Comparison of ENCODE assay signal across 16 cellular contexts in genomic region chr22:30340911-30341685, GRCh38. TPM values are rescaled to one million over a fixed set of nuclear protein-coding genes. Genes with fewer than 3 reads are reported as not detected.
DNase-seq lines count a peak whose midpoint lies in the region; ATAC-seq and TF ChIP-seq lines count a peak whose summit lies in the region.
"Had no signal": no experiment of that assay in that cellular context is flagged by ENCODE, and none has a peak within 500 bp of the region (broad histone marks: within the 10 kb centered on the region; RNA-seq: fewer than 3 reads in every experiment).

No MANE protein-coding gene starts in this region.

- H3K4me3 ChIP-seq in esophagus muscularis mucosa (no peak overlapping the region), tibial nerve (no peak overlapping the region)
- H3K4me3 ChIP-seq: uterus had no signal

- ATAC-seq in activated T-cell treated with anti-CD3 and anti-CD28 coated beads, Interleukin-2, amount 50 U/mL, for 72 hours (replicated peaks in 1 of 2) = no peak
- ATAC-seq in activated T-cell treated with anti-CD3 and anti-CD28 coated beads, Interleukin-2, amount 50 U/mL, for 4 hours = no peak
- ATAC-seq in HG03135 (IDR thresholded peaks at IDR 0.05; ENCODE audit: unreplicated experiment) = no peak
- ATAC-seq: natural killer cell treated with Interleukin-12 subunit alpha and Interleukin-12 subunit beta and Interleukin-15 and Interleukin-18, amount 100 ng/mL, for 72 hours had no signal

- no peaks in the 10 kb centered on the region for H3K9me3 Mint-ChIP-seq in activated T-cell treated with anti-CD3 and anti-CD28 coated beads, Interleukin-2, amount 50 U/mL, for 72 hours
- H3K9me3 Mint-ChIP-seq in activated T-cell treated with anti-CD3 and anti-CD28 coated beads, Interleukin-2, amount 50 U/mL, for 4 hours = no peaks in the 10 kb centered on the region
- H3K9me3 Mint-ChIP-seq: activated CD4-positive, alpha-beta T cell treated with anti-CD3 and anti-CD28 coated beads, Interleukin-2, amount 10 ng/mL, durations not matched to agents 7 days and 5 days; dendritic cell treated with granulocyte-macrophage colony-stimulating factor and Interleukin-4, amounts not matched to agents 40 ng/mL and 50 ng/mL, for 4 days; natural killer cell treated with Interleukin-12 subunit alpha and Interleukin-12 subunit beta and Interleukin-15 and Interleukin-18, amount 100 ng/mL, for 72 hours; T-helper 1 cell treated with Interleukin-12 subunit alpha and Interleukin-12 subunit beta and Interleukin-4 antibody, amounts not matched to agents 30 μg/mL and 1 μg/mL, for 36 hours had no signal

- H3K27me3 ChIP-seq in esophagus muscularis mucosa (no peaks in the 10 kb centered on the region), tibial nerve (no peaks in the 10 kb centered on the region)
- H3K27me3 ChIP-seq: uterus had no signal

- H3K4me1 Mint-ChIP-seq in activated T-cell treated with anti-CD3 and anti-CD28 coated beads, Interleukin-2, amount 50 U/mL, for 72 hours (ENCODE audit: low read depth) = peaks cover 14% of the 10 kb centered on the region
- H3K4me1 Mint-ChIP-seq in activated T-cell treated with anti-CD3 and anti-CD28 coated beads, Interleukin-2, amount 50 U/mL, for 4 hours (ENCODE audit: low read depth) = peaks cover 14% of the 10 kb centered on the region

- peaks cover 4 to 29% (median 17%) of the 10 kb centered on the region in 4 donors for H3K4me1 ChIP-seq in esophagus muscularis mucosa
- peaks cover 0 to 60% (median 36%) of the 10 kb centered on the region in 4 donors for H3K4me1 ChIP-seq in tibial nerve
- H3K4me1 ChIP-seq: uterus had no signal

- no peaks in the 10 kb centered on the region for H3K27me3 Mint-ChIP-seq in activated T-cell treated with anti-CD3 and anti-CD28 coated beads, Interleukin-2, amount 50 U/mL, for 72 hours (ENCODE audit: low read depth)
- H3K27me3 Mint-ChIP-seq in activated T-cell treated with anti-CD3 and anti-CD28 coated beads, Interleukin-2, amount 50 U/mL, for 4 hours (ENCODE audit: low read depth) = no peaks in the 10 kb centered on the region
- H3K27me3 Mint-ChIP-seq: activated CD4-positive, alpha-beta T cell treated with anti-CD3 and anti-CD28 coated beads, Interleukin-2, amount 10 ng/mL, durations not matched to agents 7 days and 5 days; dendritic cell treated with granulocyte-macrophage colony-stimulating factor and Interleukin-4, amounts not matched to agents 40 ng/mL and 50 ng/mL, for 4 days; natural killer cell treated with Interleukin-12 subunit alpha and Interleukin-12 subunit beta and Interleukin-15 and Interleukin-18, amount 100 ng/mL, for 72 hours had no signal

- H3K36me3 Mint-ChIP-seq in activated T-cell treated with anti-CD3 and anti-CD28 coated beads, Interleukin-2, amount 50 U/mL, for 72 hours (ENCODE audit: insufficient read depth in 2 of 2) = peaks cover 28 to 50% of the 10 kb centered on the region in 2 donors
- H3K36me3 Mint-ChIP-seq in activated T-cell treated with anti-CD3 and anti-CD28 coated beads, Interleukin-2, amount 50 U/mL, for 4 hours (ENCODE audit: insufficient read depth) = peaks cover 54% of the 10 kb centered on the region

- H3K27ac ChIP-seq in esophagus muscularis mucosa (replicated peaks in 1 of 4) (peak overlapping the region; percentile 41 to 68 (median 54)), tibial nerve (peak overlapping the region; percentile 57 to 96 (median 75))
- H3K27ac ChIP-seq: uterus had no signal

- intact Hi-C loops in esophagus muscularis mucosa (cut with DNase I) = no loop called here

- TF ChIP-seq POLR2A in esophagus muscularis mucosa (IDR thresholded peaks at IDR 0.05; ENCODE audit: low read depth) (no peak), tibial nerve (IDR thresholded peaks at IDR 0.05) (no peak)

- H3K27ac Mint-ChIP-seq in activated T-cell treated with anti-CD3 and anti-CD28 coated beads, Interleukin-2, amount 50 U/mL, for 72 hours = peak overlapping the region; percentile 58
- H3K27ac Mint-ChIP-seq: activated CD4-positive, alpha-beta T cell treated with anti-CD3 and anti-CD28 coated beads, Interleukin-2, amount 10 ng/mL, durations not matched to agents 7 days and 5 days; dendritic cell treated with granulocyte-macrophage colony-stimulating factor and Interleukin-4, amounts not matched to agents 40 ng/mL and 50 ng/mL, for 4 days; natural killer cell treated with Interleukin-12 subunit alpha and Interleukin-12 subunit beta and Interleukin-15 and Interleukin-18, amount 100 ng/mL, for 72 hours; T-helper 1 cell treated with Interleukin-12 subunit alpha and Interleukin-12 subunit beta and Interleukin-4 antibody, amounts not matched to agents 30 μg/mL and 1 μg/mL, for 36 hours had no signal

- H3K36me3 ChIP-seq in esophagus muscularis mucosa (peaks cover 100% of the 10 kb centered on the region in 4 donors), tibial nerve (peaks cover 19 to 100% (median 93%) of the 10 kb centered on the region in 3 donors)
- H3K36me3 ChIP-seq: uterus had no signal

- no peak for TF ChIP-seq EP300 in esophagus muscularis mucosa (IDR thresholded peaks at IDR 0.05)
- TF ChIP-seq EP300 in tibial nerve (IDR thresholded peaks at IDR 0.05) = peak in 1 of 2 donors; percentile 84

- no peak overlapping the region for H3K4me3 Mint-ChIP-seq in activated T-cell treated with anti-CD3 and anti-CD28 coated beads, Interleukin-2, amount 50 U/mL, for 72 hours
- no peak overlapping the region for H3K4me3 Mint-ChIP-seq in activated T-cell treated with anti-CD3 and anti-CD28 coated beads, Interleukin-2, amount 50 U/mL, for 4 hours
- H3K4me3 Mint-ChIP-seq: activated CD4-positive, alpha-beta T cell treated with anti-CD3 and anti-CD28 coated beads, Interleukin-2, amount 10 ng/mL, durations not matched to agents 7 days and 5 days; dendritic cell treated with granulocyte-macrophage colony-stimulating factor and Interleukin-4, amounts not matched to agents 40 ng/mL and 50 ng/mL, for 4 days; natural killer cell treated with Interleukin-12 subunit alpha and Interleukin-12 subunit beta and Interleukin-15 and Interleukin-18, amount 100 ng/mL, for 72 hours; T-helper 1 cell treated with Interleukin-12 subunit alpha and Interleukin-12 subunit beta and Interleukin-4 antibody, amounts not matched to agents 30 μg/mL and 1 μg/mL, for 36 hours had no signal

- TF ChIP-seq CTCF in esophagus muscularis mucosa (IDR thresholded peaks at IDR 0.05) (no peak), tibial nerve (IDR thresholded peaks at IDR 0.05) (peak in 1 of 5 experiments; percentile 7)

- no peak for DNase-seq in activated T-cell treated with anti-CD3 and anti-CD28 coated beads, Interleukin-2, amount 50 U/mL, for 72 hours
- no peak for DNase-seq in activated T-cell treated with anti-CD3 and anti-CD28 coated beads, Interleukin-2, amount 50 U/mL, for 4 hours
- DNase-seq in esophagus muscularis mucosa (ENCODE audit: extremely low spot score) = no peak
- peak; percentile 94 for DNase-seq in myocyte (ENCODE audit: low read depth)
- peak in 1 of 2 donors; percentile 60 for DNase-seq in tibial nerve (ENCODE audit: low spot score in 2 of 2)
- DNase-seq in T1000 (lab: John Stamatoyannopoulos, UW) = no peak
- DNase-seq in NCI-H526 (lab: John Stamatoyannopoulos, UW) = no peak
- DNase-seq: activated CD4-positive, alpha-beta T cell treated with anti-CD3 and anti-CD28 coated beads, Interleukin-2, amount 10 ng/mL, durations not matched to agents 7 days and 5 days; activated naive CD4-positive, alpha-beta T cell; NCI-H2171; OCI-M1; uterus had no signal

- H3K9me3 ChIP-seq in esophagus muscularis mucosa (no peaks in the 10 kb centered on the region), tibial nerve (no peaks in the 10 kb centered on the region)
- H3K9me3 ChIP-seq: uterus had no signal

- 84% methylated on average over 10 of the region's 16 CpGs for WGBS in esophagus muscularis mucosa
- 41 to 48% methylated on average over 15 of the region's 16 CpGs for WGBS in tibial nerve, 2 donors

RNA-seq across cellular contexts. Expression of gene TBC1D10A, which starts 14.4 kb away (rescaled TPM):
- 10 to 100 TPM; 25.6 to 30.0 TPM for total RNA-seq in activated T-cell treated with anti-CD3 and anti-CD28 coated beads, Interleukin-2, amount 50 U/mL, for 72 hours
- total RNA-seq in activated T-cell treated with anti-CD3 and anti-CD28 coated beads, Interleukin-2, amount 50 U/mL, for 4 hours = 10 to 100 TPM; 12.6 to 16.4 (median 14.0) TPM
- total RNA-seq in esophagus muscularis mucosa (10 to 100 TPM; 29.5 to 40.3 (median 38.0) TPM), myocyte (18.1 and 19.8 TPM in 2 replicates), tibial nerve (10 to 100 TPM; 46.8 to 63.9 (median 52.1) TPM)
- 44.3 TPM for polyA plus RNA-seq in myocyte (2012)

RNA-seq across cellular contexts. Expression of gene SF3A1, which starts 15.6 kb away (rescaled TPM):
- 100 to 1,000 TPM; 298 to 325 TPM for total RNA-seq in activated T-cell treated with anti-CD3 and anti-CD28 coated beads, Interleukin-2, amount 50 U/mL, for 72 hours
- 100 to 1,000 TPM; 315 to 335 (median 324) TPM for total RNA-seq in activated T-cell treated with anti-CD3 and anti-CD28 coated beads, Interleukin-2, amount 50 U/mL, for 4 hours
- total RNA-seq in esophagus muscularis mucosa (10 to 100 TPM; 32.8 to 85.8 (median 60.0) TPM), myocyte (39.8 and 50.2 TPM in 2 replicates), tibial nerve (10 to 100 TPM; 76.2 to 98.1 (median 91.7) TPM)
- polyA plus RNA-seq in myocyte (2012) = 72.8 TPM

RNA-seq across cellular contexts. Expression of gene CCDC157, which starts 15.7 kb away (rescaled TPM):
- 1 to 10 TPM; 3.2 to 3.7 TPM for total RNA-seq in activated T-cell treated with anti-CD3 and anti-CD28 coated beads, Interleukin-2, amount 50 U/mL, for 72 hours
- total RNA-seq in activated T-cell treated with anti-CD3 and anti-CD28 coated beads, Interleukin-2, amount 50 U/mL, for 4 hours = 1 to 10 TPM; 2.3 to 3.0 (median 2.6) TPM
- total RNA-seq in esophagus muscularis mucosa = 1 to 10 TPM; 1.5 to 2.5 (median 1.6) TPM
- total RNA-seq in myocyte = 2.6 and 3.4 TPM in 2 replicates
- 3.0 TPM for polyA plus RNA-seq in myocyte (2012)
- total RNA-seq in tibial nerve = 10 to 100 TPM in 1 of 4 donors, 1 to 10 TPM in 3; 1.0 to 10.5 (median 5.2) TPM

RNA-seq across cellular contexts. Expression of gene RNF215, which starts 46.1 kb away (rescaled TPM):
- total RNA-seq in activated T-cell treated with anti-CD3 and anti-CD28 coated beads, Interleukin-2, amount 50 U/mL, for 72 hours = 10 to 100 TPM in 1 of 2 donors, 1 to 10 TPM in 1; 8.4 to 12.4 TPM
- total RNA-seq in activated T-cell treated with anti-CD3 and anti-CD28 coated beads, Interleukin-2, amount 50 U/mL, for 4 hours = 1 to 10 TPM; 3.9 to 5.1 (median 4.4) TPM
- total RNA-seq in esophagus muscularis mucosa (10 to 100 TPM in 3 of 4 donors, 1 to 10 TPM in 1; 6.6 to 18.5 (median 15.0) TPM), myocyte (20.1 and 28.3 TPM in 2 replicates), tibial nerve (10 to 100 TPM; 19.9 to 42.4 (median 25.2) TPM)
- 38.7 TPM for polyA plus RNA-seq in myocyte (2012)

RNA-seq across cellular contexts. Expression of gene CASTOR1, which starts 51.8 kb away (rescaled TPM):
- 1 to 10 TPM; 6.2 to 7.4 TPM for total RNA-seq in activated T-cell treated with anti-CD3 and anti-CD28 coated beads, Interleukin-2, amount 50 U/mL, for 72 hours
- 1 to 10 TPM; 1.1 to 2.9 (median 2.4) TPM for total RNA-seq in activated T-cell treated with anti-CD3 and anti-CD28 coated beads, Interleukin-2, amount 50 U/mL, for 4 hours
- 10 to 100 TPM; 16.5 to 19.4 (median 17.8) TPM for total RNA-seq in esophagus muscularis mucosa
- total RNA-seq in myocyte = 11.3 and 13.3 TPM in 2 replicates
- polyA plus RNA-seq in myocyte (2012) = 30.2 TPM
- 10 to 100 TPM; 38.7 to 57.9 (median 45.3) TPM for total RNA-seq in tibial nerve
